In the genomic region with DNA sequence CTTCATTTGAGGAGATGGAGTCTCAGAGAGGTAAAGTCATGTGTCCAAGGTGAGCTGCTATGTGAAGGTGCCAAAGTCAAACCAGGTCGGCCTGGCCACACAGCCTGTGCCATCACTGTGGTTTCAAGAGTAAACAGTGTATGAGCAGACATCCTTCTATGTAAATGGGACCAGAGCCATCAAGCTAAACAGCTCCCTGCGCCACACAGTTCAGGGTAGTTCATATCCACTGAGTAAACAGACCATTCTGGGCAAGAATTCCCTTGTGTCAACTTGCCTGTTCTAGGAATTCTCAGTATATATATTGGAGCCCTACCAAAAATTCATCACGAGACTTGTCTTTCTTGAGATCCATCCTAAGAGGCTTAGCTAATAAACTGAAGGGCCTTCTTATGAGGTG, we compare ENCODE assay signal across 14 cellular contexts.
A peak's percentile ranks its signal among the peaks of the same experiment; 100 is the strongest.
DNase-seq lines count a peak whose midpoint lies in the region; ATAC-seq and TF ChIP-seq lines count a peak whose summit lies in the region.
"Had no signal": no experiment of that assay in that cellular context is flagged by ENCODE, and none has a peak within 500 bp of the region (broad histone marks: within the 10 kb centered on the region; RNA-seq: fewer than 3 reads in every experiment).

No MANE protein-coding gene starts in this region.

- H3K36me3 ChIP-seq in mucosa of descending colon (ENCODE audit: low read depth) = no peaks in the 10 kb centered on the region

- H3K4me1 Mint-ChIP-seq in activated CD8-positive, alpha-beta memory T cell treated with anti-CD3 and anti-CD28 coated beads, Interleukin-2, amount 10 ng/mL, durations not matched to agents 7 days and 5 days = no peaks in the 10 kb centered on the region
- H3K4me1 Mint-ChIP-seq: activated CD4-positive, alpha-beta T cell treated with anti-CD3 and anti-CD28 coated beads, Interleukin-2, amount 10 ng/mL, durations not matched to agents 7 days and 5 days had no signal

- H3K4me3 Mint-ChIP-seq in activated CD8-positive, alpha-beta memory T cell treated with anti-CD3 and anti-CD28 coated beads, Interleukin-2, amount 10 ng/mL, durations not matched to agents 7 days and 5 days = no peak overlapping the region
- H3K4me3 Mint-ChIP-seq: activated CD4-positive, alpha-beta T cell treated with anti-CD3 and anti-CD28 coated beads, Interleukin-2, amount 10 ng/mL, durations not matched to agents 7 days and 5 days had no signal

- peaks cover 11% of the 10 kb centered on the region for H3K27me3 Mint-ChIP-seq in activated CD8-positive, alpha-beta memory T cell treated with anti-CD3 and anti-CD28 coated beads, Interleukin-2, amount 10 ng/mL, durations not matched to agents 7 days and 5 days
- H3K27me3 Mint-ChIP-seq: activated CD4-positive, alpha-beta T cell treated with anti-CD3 and anti-CD28 coated beads, Interleukin-2, amount 10 ng/mL, durations not matched to agents 7 days and 5 days had no signal

- intact Hi-C loops in mucosa of descending colon (cut with DNase I, micrococcal nuclease) = no loop called here

- H3K36me3 Mint-ChIP-seq in activated CD8-positive, alpha-beta memory T cell treated with anti-CD3 and anti-CD28 coated beads, Interleukin-2, amount 10 ng/mL, durations not matched to agents 7 days and 5 days = no peaks in the 10 kb centered on the region

- no peaks in the 10 kb centered on the region for H3K4me1 ChIP-seq in mucosa of descending colon (ENCODE audit: low read depth)

- no peak overlapping the region for H3K27ac Mint-ChIP-seq in activated CD8-positive, alpha-beta memory T cell treated with anti-CD3 and anti-CD28 coated beads, Interleukin-2, amount 10 ng/mL, durations not matched to agents 7 days and 5 days
- H3K27ac Mint-ChIP-seq: activated CD4-positive, alpha-beta T cell treated with anti-CD3 and anti-CD28 coated beads, Interleukin-2, amount 10 ng/mL, durations not matched to agents 7 days and 5 days had no signal

- CTCF ChIA-PET in activated CD8-positive, alpha-beta memory T cell treated with anti-CD3 and anti-CD28 coated beads, Interleukin-2, amount 10 ng/mL, durations not matched to agents 7 days and 5 days (lab: Charles Lee) = no interaction called here

- peak; percentile 54 for ATAC-seq in mucosa of descending colon
- no peak for ATAC-seq in activated CD8-positive, alpha-beta memory T cell treated with anti-CD3 and anti-CD28 coated beads, Interleukin-2, amount 10 ng/mL, durations not matched to agents 7 days and 5 days
- ATAC-seq in HG02588 (IDR thresholded peaks at IDR 0.05; ENCODE audit: unreplicated experiment) = no peak

- peak overlapping the region; percentile 55 to 57 for H3K27ac ChIP-seq in coronary artery

- peak; percentile 57 for DNase-seq in AG08396 (ENCODE audit: low spot score)
- peak; percentile 76 for DNase-seq in NCI-H2196 (lab: John Stamatoyannopoulos, UW; ENCODE audit: unreplicated experiment)
- DNase-seq in coronary artery (ENCODE audit: low spot score) = no peak
- DNase-seq in mucosa of descending colon = no peak
- no peak for DNase-seq in stimulated activated naive CD4-positive, alpha-beta T cell treated with Interleukin-2 at 50 U/mL for 16 hours (lab: John Stamatoyannopoulos, UW)
- no peak for DNase-seq in RPMI8226
- no peak for DNase-seq in activated CD8-positive, alpha-beta memory T cell treated with anti-CD3 and anti-CD28 coated beads, Interleukin-2, amount 10 ng/mL, durations not matched to agents 7 days and 5 days
- DNase-seq: activated CD4-positive, alpha-beta T cell treated with anti-CD3 and anti-CD28 coated beads, Interleukin-2, amount 10 ng/mL, durations not matched to agents 7 days and 5 days; activated effector memory CD4-positive, alpha-beta T cell treated with Interleukin-2 at 50 U/mL for 16 hours; AML-193; GDM1; SW 1271; tibial artery had no signal

- no peaks in the 10 kb centered on the region for H3K9me3 Mint-ChIP-seq in activated CD8-positive, alpha-beta memory T cell treated with anti-CD3 and anti-CD28 coated beads, Interleukin-2, amount 10 ng/mL, durations not matched to agents 7 days and 5 days (ENCODE audit: low read depth)
- H3K9me3 Mint-ChIP-seq: activated CD4-positive, alpha-beta T cell treated with anti-CD3 and anti-CD28 coated beads, Interleukin-2, amount 10 ng/mL, durations not matched to agents 7 days and 5 days had no signal

- H3K9me3 ChIP-seq in mucosa of descending colon = no peaks in the 10 kb centered on the region
- H3K9me3 ChIP-seq: tibial artery had no signal

- H3K4me3 ChIP-seq in coronary artery (peak overlapping the region; percentile 8), mucosa of descending colon (no peak overlapping the region)
- H3K4me3 ChIP-seq: tibial artery had no signal

- no peak for TF ChIP-seq CTCF in coronary artery (IDR thresholded peaks at IDR 0.05)
- no peak for TF ChIP-seq CTCF in mucosa of descending colon (IDR thresholded peaks at IDR 0.05)

Comparison
In these comparisons a context has a peak if more than half of its experiments do, and no peak if none do; other contexts are left out.
1. DNase-seq: peak in AG08396 (single experiment) and NCI-H2196 (single experiment); none in coronary artery (single experiment), mucosa of descending colon (0 of 3), stimulated activated naive CD4-positive, alpha-beta T cell treated with Interleukin-2 at 50 U/mL for 16 hours (single experiment), RPMI8226 (single experiment) and activated CD8-positive, alpha-beta memory T cell treated with anti-CD3 and anti-CD28 coated beads, Interleukin-2, amount 10 ng/mL, durations not matched to agents 7 days and 5 days (single experiment).